ENCODE assay signal across 23 cellular contexts in the genomic region with DNA sequence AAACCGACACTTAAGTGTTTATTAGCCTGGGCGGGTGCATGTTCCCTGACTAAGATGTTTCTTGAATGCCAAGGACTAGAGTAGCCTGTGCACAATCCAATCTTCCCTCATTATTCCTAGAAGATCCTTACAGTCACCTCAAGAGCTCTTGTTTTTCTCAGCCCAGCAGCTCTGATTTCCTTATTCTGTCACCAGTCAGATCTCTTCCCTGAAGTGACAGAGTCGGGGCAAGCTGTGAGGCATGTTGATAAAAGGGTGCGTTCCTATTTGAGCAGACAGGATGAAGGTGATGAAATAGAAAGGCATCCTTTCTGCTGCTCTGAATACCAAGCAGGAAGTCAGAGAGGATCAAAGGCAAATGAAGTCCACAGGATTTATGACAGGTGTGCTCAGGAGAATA.
A peak's percentile ranks its signal among the peaks of the same experiment; 100 is the strongest.
DNase-seq lines count a peak whose midpoint lies in the region; ATAC-seq and TF ChIP-seq lines count a peak whose summit lies in the region.
"Had no signal": no experiment of that assay in that cellular context is flagged by ENCODE, and none has a peak within 500 bp of the region (broad histone marks: within the 10 kb centered on the region; RNA-seq: fewer than 3 reads in every experiment).

No MANE protein-coding gene starts in this region.

- H3K27ac ChIP-seq in mesenchymal stem cell (ENCODE audit: low read length, poor library complexity, severe bottlenecking), result no peak overlapping the region
- H3K27ac ChIP-seq in CD8-positive, alpha-beta T cell (ENCODE audit: low read depth, low read length), result no peak overlapping the region
- H3K27ac ChIP-seq: 22Rv1; BLaER1 treated with 17β-estradiol and CSF1 and Interleukin-3, amounts not matched to agents 10 nM and 100 nM; pancreas; SJSA1; skin epidermis had no signal

- 70% methylated on average over 4 of the region's 4 CpGs for WGBS in mesenchymal stem cell

- no peak overlapping the region for H3K4me2 ChIP-seq in mesenchymal stem cell (ENCODE audit: low read length, poor library complexity, severe bottlenecking)
- H3K4me2 ChIP-seq: BLaER1 treated with 17β-estradiol and CSF1 and Interleukin-3, amounts not matched to agents 10 nM and 100 nM had no signal

- H3K36me3 ChIP-seq in mesenchymal stem cell (ENCODE audit: control insufficient read depth in 1 of 2, insufficient read depth in 2 of 2, low read depth in 1 of 2, low read length in 2 of 2), result no peaks in the 10 kb centered on the region
- H3K36me3 ChIP-seq in CD8-positive, alpha-beta T cell (ENCODE audit: insufficient read depth, low read length), result no peaks in the 10 kb centered on the region
- H3K36me3 ChIP-seq: BLaER1 treated with 17β-estradiol and CSF1 and Interleukin-3, amounts not matched to agents 10 nM and 100 nM; pancreas; SJSA1 had no signal

- no peaks in the 10 kb centered on the region for H3K36me3 Mint-ChIP-seq in CD8-positive, alpha-beta T cell

- no peaks in the 10 kb centered on the region for H3K9me3 Mint-ChIP-seq in CD8-positive, alpha-beta T cell
- H3K9me3 Mint-ChIP-seq: activated naive CD8-positive, alpha-beta T cell treated with anti-CD3 and anti-CD28 coated beads, Interleukin-2, amount 50 U/mL, for 24 hours; activated T-helper 17 cell treated with anti-CD3 and anti-CD28 coated beads, Interleukin-2, amount 50 U/mL, for 72 hours; T-helper 2 cell treated with Interferon-gamma antibody and Interleukin-4, amounts not matched to agents 5 μg/mL and 100 μg/mL, for 36 hours had no signal

- no peak overlapping the region for H3K4me3 Mint-ChIP-seq in CD8-positive, alpha-beta T cell
- H3K4me3 Mint-ChIP-seq: activated naive CD8-positive, alpha-beta T cell treated with anti-CD3 and anti-CD28 coated beads, Interleukin-2, amount 50 U/mL, for 24 hours; activated T-helper 17 cell treated with anti-CD3 and anti-CD28 coated beads, Interleukin-2, amount 50 U/mL, for 72 hours; T-helper 2 cell treated with Interferon-gamma antibody and Interleukin-4, amounts not matched to agents 5 μg/mL and 100 μg/mL, for 36 hours had no signal

- no peak overlapping the region for H2BK12ac ChIP-seq in mesenchymal stem cell (ENCODE audit: low read length in 2 of 2)

- peaks cover 0 to 5% of the 10 kb centered on the region in 2 experiments for H3K27me3 ChIP-seq in mesenchymal stem cell (ENCODE audit: control insufficient read depth in 1 of 2, insufficient read depth in 1 of 2, low read length in 2 of 2)
- H3K27me3 ChIP-seq in CD8-positive, alpha-beta T cell (ENCODE audit: insufficient read depth, low read length), result no peaks in the 10 kb centered on the region
- H3K27me3 ChIP-seq: BLaER1 treated with 17β-estradiol and CSF1 and Interleukin-3, amounts not matched to agents 10 nM and 100 nM; pancreas; SJSA1 had no signal

- H2BK15ac ChIP-seq in mesenchymal stem cell (ENCODE audit: low read depth, poor library complexity, severe bottlenecking), result no peak overlapping the region

- no peak overlapping the region for H2BK5ac ChIP-seq in mesenchymal stem cell (ENCODE audit: low read depth, low read length, poor library complexity, severe bottlenecking)

- no peak overlapping the region for H4K91ac ChIP-seq in mesenchymal stem cell (ENCODE audit: low read length)

- H3K27ac Mint-ChIP-seq in CD8-positive, alpha-beta T cell, result no peak overlapping the region
- H3K27ac Mint-ChIP-seq: activated naive CD8-positive, alpha-beta T cell treated with anti-CD3 and anti-CD28 coated beads, Interleukin-2, amount 50 U/mL, for 24 hours; activated T-helper 17 cell treated with anti-CD3 and anti-CD28 coated beads, Interleukin-2, amount 50 U/mL, for 72 hours; T-helper 2 cell treated with Interferon-gamma antibody and Interleukin-4, amounts not matched to agents 5 μg/mL and 100 μg/mL, for 36 hours had no signal

- no peak for TF ChIP-seq CTCF in epithelial cell of esophagus (IDR thresholded peaks at IDR 0.05; ENCODE audit: insufficient read depth, low read depth, low read length, missing control alignments)
- no peak for TF ChIP-seq CTCF in CD8-positive, alpha-beta T cell (IDR thresholded peaks at IDR 0.05)

- no peaks in the 10 kb centered on the region for H3K79me1 ChIP-seq in mesenchymal stem cell (replicated peaks; ENCODE audit: low read length, poor library complexity, severe bottlenecking)

- H3K9me3 ChIP-seq in mesenchymal stem cell (ENCODE audit: control insufficient read depth, low read length), result no peaks in the 10 kb centered on the region
- H3K9me3 ChIP-seq in CD8-positive, alpha-beta T cell (ENCODE audit: low read length), result no peaks in the 10 kb centered on the region
- H3K9me3 ChIP-seq: pancreas, SJSA1 had no signal

- no peak overlapping the region for H2BK120ac ChIP-seq in mesenchymal stem cell (ENCODE audit: low read depth, low read length)

- in situ Hi-C loops in ACHN (cut with HindIII; ENCODE audit: low pct_ligation_motif_present, low pct_unique_long_range_greater_than_20kb, low sequenced_read_pairs), result no loop called here

- H3K14ac ChIP-seq in mesenchymal stem cell (ENCODE audit: low read length in 2 of 2), result no peak overlapping the region

- H2AFZ ChIP-seq in mesenchymal stem cell (ENCODE audit: low read depth, low read length), result no peak overlapping the region

- CTCF ChIA-PET in CD8-positive, alpha-beta T cell (lab: Charles Lee), result no interaction called here

- peak; percentile 59 for DNase-seq in NCI-H748 (lab: John Stamatoyannopoulos, UW; ENCODE audit: unreplicated experiment)
- no peak for DNase-seq in NCI-H748 treated with DMSO at 0.1 percent for 48 hours (lab: John Stamatoyannopoulos, UW)
- peak; percentile 76 for DNase-seq in epithelial cell of esophagus (ENCODE audit: low read depth)
- DNase-seq in mesenchymal stem cell, result no peak
- no peak for DNase-seq in ACHN
- no peak for DNase-seq in SKM-1 (lab: John Stamatoyannopoulos, UW; ENCODE audit: unreplicated experiment)
- DNase-seq in CD8-positive, alpha-beta T cell, result no peak
- DNase-seq in activated CD8-positive, alpha-beta memory T cell treated with anti-CD3 and anti-CD28 coated beads, Interleukin-2, amount 50 U/mL, for 48 hours, result no peak
- DNase-seq: activated CD8-positive, alpha-beta memory T cell treated with anti-CD3 and anti-CD28 coated beads for 24 hours; activated naive CD8-positive, alpha-beta T cell treated with anti-CD3 and anti-CD28 coated beads, Interleukin-2, amount 50 U/mL, for 24 hours; caudate nucleus; left colon; NCI-H1436 treated with DMSO at 0.1 percent for 48 hours; NCI-H345; pancreas; stimulated activated CD4-positive, alpha-beta T cell treated with anti-CD3 and anti-CD28 coated beads, Interleukin-4, amount 100 ng/mL, for 4 hours; stimulated activated CD8-positive, alpha-beta memory T cell treated with anti-CD3 and anti-CD28 coated beads, Interleukin-4, amount 100 ng/mL, for 48 hours had no signal

- H3K4me3 ChIP-seq in epithelial cell of esophagus (ENCODE audit: low read length), result no peak overlapping the region
- no peak overlapping the region for H3K4me3 ChIP-seq in mesenchymal stem cell (ENCODE audit: insufficient read depth in 1 of 2, low read depth in 1 of 2, low read length in 2 of 2)
- no peak overlapping the region for H3K4me3 ChIP-seq in CD8-positive, alpha-beta T cell (ENCODE audit: low read depth, low read length)
- H3K4me3 ChIP-seq: BLaER1 treated with 17β-estradiol and CSF1 and Interleukin-3, amounts not matched to agents 10 nM and 100 nM; pancreas; SJSA1; skin epidermis had no signal

- intact Hi-C loops in CD8-positive, alpha-beta T cell (cut with DNase I, micrococcal nuclease), result no loop called here

- H3K4ac ChIP-seq in mesenchymal stem cell (ENCODE audit: low read depth in 1 of 2, low read length in 2 of 2), result no peak overlapping the region

- H3K18ac ChIP-seq in mesenchymal stem cell (ENCODE audit: low read depth in 1 of 2, low read length in 2 of 2), result peak overlapping the region in 1 of 2 experiments; percentile 35

- ATAC-seq in CD8-positive, alpha-beta T cell, result no peak
- ATAC-seq: activated naive CD8-positive, alpha-beta T cell treated with anti-CD3 and anti-CD28 coated beads, Interleukin-2, amount 50 U/mL, for 24 hours; activated T-helper 17 cell treated with anti-CD3 and anti-CD28 coated beads, Interleukin-2, amount 50 U/mL, for 72 hours; left colon; pancreas had no signal

- H3K23ac ChIP-seq in mesenchymal stem cell (ENCODE audit: low read length in 2 of 2), result no peak overlapping the region

- H3K27me3 Mint-ChIP-seq in CD8-positive, alpha-beta T cell (ENCODE audit: low read depth), result peaks cover 27% of the 10 kb centered on the region

- H3K4me1 Mint-ChIP-seq in CD8-positive, alpha-beta T cell (ENCODE audit: low read depth), result no peaks in the 10 kb centered on the region
- H3K4me1 Mint-ChIP-seq: activated naive CD8-positive, alpha-beta T cell treated with anti-CD3 and anti-CD28 coated beads, Interleukin-2, amount 50 U/mL, for 24 hours; activated T-helper 17 cell treated with anti-CD3 and anti-CD28 coated beads, Interleukin-2, amount 50 U/mL, for 72 hours had no signal

- H3K9ac ChIP-seq in mesenchymal stem cell (ENCODE audit: low read length), result no peak overlapping the region
- H3K9ac ChIP-seq: BLaER1 treated with 17β-estradiol and CSF1 and Interleukin-3, amounts not matched to agents 10 nM and 100 nM had no signal

- no peaks in the 10 kb centered on the region for H3K4me1 ChIP-seq in mesenchymal stem cell (ENCODE audit: control insufficient read depth, insufficient read depth, low read depth, low read length)
- H3K4me1 ChIP-seq in CD8-positive, alpha-beta T cell (ENCODE audit: insufficient read depth, low read length), result no peaks in the 10 kb centered on the region
- H3K4me1 ChIP-seq: pancreas had no signal

- POLR2A ChIA-PET in CD8-positive, alpha-beta T cell (lab: Charles Lee), result no interaction called here

- H4K8ac ChIP-seq in mesenchymal stem cell (ENCODE audit: low read length), result peak overlapping the region; percentile 17

- H2AK5ac ChIP-seq in mesenchymal stem cell (ENCODE audit: low read length, severe bottlenecking), result no peak overlapping the region

Comparison
In these comparisons a context has a peak if more than half of its experiments do, and no peak if none do; other contexts are left out.
1. DNase-seq: peak in NCI-H748 (single experiment) and epithelial cell of esophagus (single experiment); none in NCI-H748 treated with DMSO at 0.1 percent for 48 hours (single experiment), mesenchymal stem cell (single experiment), ACHN (single experiment), SKM-1 (single experiment), CD8-positive, alpha-beta T cell (0 of 7) and activated CD8-positive, alpha-beta memory T cell treated with anti-CD3 and anti-CD28 coated beads, Interleukin-2, amount 50 U/mL, for 48 hours (single experiment).